29 cellular contexts compared by ENCODE assay signal in the genomic region with DNA sequence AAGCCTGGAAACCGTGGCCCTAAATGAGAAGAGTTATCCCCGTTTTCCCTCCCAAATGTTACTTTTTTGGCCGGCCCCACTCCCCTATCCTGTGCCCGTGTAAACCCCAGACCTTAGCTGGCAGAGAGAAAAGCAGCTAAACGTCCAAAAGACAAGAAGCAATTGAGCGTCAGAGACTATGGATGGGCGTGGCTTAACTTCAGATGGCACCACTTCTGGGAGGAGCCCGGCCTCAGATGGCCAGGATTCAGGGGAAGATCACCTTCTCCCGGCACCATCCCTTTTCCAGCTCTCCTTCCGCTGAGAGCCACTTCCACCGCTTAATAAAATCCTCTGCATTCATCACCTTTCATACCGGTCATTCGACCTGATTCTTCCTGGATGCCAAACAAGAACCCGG.
"Had no signal": no experiment of that assay in that cellular context is flagged by ENCODE, and none has a peak within 500 bp of the region (broad histone marks: within the 10 kb centered on the region; RNA-seq: fewer than 3 reads in every experiment).

No MANE protein-coding gene starts in this region.

- DNase-seq: activated CD4-positive, alpha-beta T cell treated with anti-CD3 and anti-CD28 coated beads, Interleukin-2, amount 10 ng/mL, durations not matched to agents 24 days and 14 days; activated CD4-positive, alpha-beta T cell treated with anti-CD3 and anti-CD28 coated beads, Interleukin-2, amount 50 U/mL, for 4 hours; activated CD8-positive, alpha-beta T cell treated with anti-CD3 and anti-CD28 coated beads for 36 hours; activated effector memory CD4-positive, alpha-beta T cell treated with anti-CD3 and anti-CD28 coated beads, Interleukin-2, amount 50 U/mL, for 16 hours; activated naive CD4-positive, alpha-beta T cell; activated naive CD4-positive, alpha-beta T cell treated with anti-CD3 and anti-CD28 coated beads, Interleukin-2, amount 50 U/mL, for 16 hours; activated naive CD8-positive, alpha-beta T cell treated with anti-CD3 and anti-CD28 coated beads for 36 hours; activated T-cell treated with anti-CD3 and anti-CD28 coated beads, Interleukin-2, amount 50 U/mL, for 1 hour; activated T-cell treated with anti-CD3 and anti-CD28 coated beads, Interleukin-2, amount 50 U/mL, for 72 hours; amniotic stem cell; brain microvascular endothelial cell; central memory CD4-positive, alpha-beta T cell; NCI-H1105; NCI-H1417 treated with DMSO at 0.1 percent for 48 hours; NCI-H187 treated with DMSO at 0.1 percent for 48 hours; NCI-H2081; NCI-H2171 treated with DMSO at 0.1 percent for 48 hours; NCI-H2227 treated with DMSO at 0.1 percent for 48 hours; NCI-H446; NCI-H510A treated with DMSO at 0.1 percent for 48 hours; NCI-H526 treated with DMSO at 0.1 percent for 48 hours; NCI-H774; SHP77; SJCRH30; T1000; WERI-Rb-1 had no signal

- H3K4me1 ChIP-seq: SJCRH30 had no signal

- H3K9me3 ChIP-seq: SJCRH30 had no signal

- H3K36me3 ChIP-seq: brain microvascular endothelial cell, SJCRH30, WERI-Rb-1 had no signal

- H3K4me3 ChIP-seq: SJCRH30, SK-N-MC had no signal

- H3K27ac ChIP-seq: brain microvascular endothelial cell, SJCRH30, SK-N-MC, WERI-Rb-1 had no signal

- ATAC-seq: activated CD8-positive, alpha-beta T cell treated with anti-CD3 and anti-CD28 coated beads for 36 hours; activated T-cell treated with anti-CD3 and anti-CD28 coated beads, Interleukin-2, amount 50 U/mL, for 72 hours; activated T-helper 17 cell treated with anti-CD3 and anti-CD28 coated beads, Interleukin-2, amount 50 U/mL, for 72 hours; Panc1 had no signal

- H3K27me3 ChIP-seq: brain microvascular endothelial cell, SJCRH30 had no signal
